ENCODE assay signal across 8 cellular contexts in genomic region chr12:65602579-65603295, GRCh38.
A peak's percentile ranks its signal among the peaks of the same experiment; 100 is the strongest.
DNase-seq lines count a peak whose midpoint lies in the region; ATAC-seq, FAIRE-seq and TF ChIP-seq lines count a peak whose summit lies in the region.

No MANE protein-coding gene starts in this region.

- peak overlapping the region in 1 of 4 donors; percentile 6 for H3K27ac ChIP-seq in pancreas

- peak; percentile 27 to 56 (median 45) for TF ChIP-seq CTCF in pancreas (IDR thresholded peaks at IDR 0.05)

- no peaks in the 10 kb centered on the region for H3K4me1 Mint-ChIP-seq in activated naive CD4-positive, alpha-beta T cell treated with anti-CD3 and anti-CD28 coated beads, Interleukin-2, amount 10 ng/mL, durations not matched to agents 7 days and 5 days

- H3K9me3 ChIP-seq in pancreas, result no peaks in the 10 kb centered on the region

- CTCF ChIA-PET in activated naive CD4-positive, alpha-beta T cell treated with anti-CD3 and anti-CD28 coated beads, Interleukin-2, amount 10 ng/mL, durations not matched to agents 7 days and 5 days (lab: Charles Lee), result interaction anchor here (0.6 to 1.6 kb wide), 14 partner anchors 9 to 635 kb away, joined by 3 to 6 read pairs (median 3); no protein-coding TSS in a partner anchor

- peak; percentile 95 for DNase-seq in DMS53 (lab: John Stamatoyannopoulos, UW)
- peak; percentile 92 for DNase-seq in H4 (ENCODE audit: low spot score)
- peak; percentile 88 for DNase-seq in NCI-H460 (ENCODE audit: extremely low read depth, low read depth)
- DNase-seq in activated naive CD4-positive, alpha-beta T cell treated with anti-CD3 and anti-CD28 coated beads, Interleukin-2, amount 10 ng/mL, durations not matched to agents 7 days and 5 days, result peak; percentile 51
- DNase-seq in head of caudate nucleus, result peak; percentile 48 to 89 (median 75)
- DNase-seq in pancreas, result peak in 5 of 6 donors; percentile 57 to 74 (median 68)
- DNase-seq in NCI-H187 (lab: John Stamatoyannopoulos, UW), result no peak
- no peak for DNase-seq in activated effector memory CD4-positive, alpha-beta T cell treated with anti-CD3 and anti-CD28 coated beads, Interleukin-2, amount 50 U/mL, for 16 hours

- H3K4me3 ChIP-seq in pancreas, result peak overlapping the region in 1 of 4 donors; percentile 5

- H3K4me1 ChIP-seq in pancreas, result peaks cover 0 to 6% (median 0%) of the 10 kb centered on the region in 3 donors

- H3K36me3 ChIP-seq in pancreas, result no peaks in the 10 kb centered on the region

- H3K27me3 Mint-ChIP-seq in activated naive CD4-positive, alpha-beta T cell treated with anti-CD3 and anti-CD28 coated beads, Interleukin-2, amount 10 ng/mL, durations not matched to agents 7 days and 5 days, result peaks cover 4% of the 10 kb centered on the region

- intact Hi-C loops in head of caudate nucleus (cut with DNase I), result no loop called here
- intact Hi-C loops in pancreas (cut with DNase I), result no loop called here

- H3K9me3 Mint-ChIP-seq in activated naive CD4-positive, alpha-beta T cell treated with anti-CD3 and anti-CD28 coated beads, Interleukin-2, amount 10 ng/mL, durations not matched to agents 7 days and 5 days, result no peaks in the 10 kb centered on the region

- peak; percentile 63 for FAIRE-seq in pancreas (lab: Jason Lieb, UNC)

- peak; percentile 91 to 96 (median 95) for ATAC-seq in pancreas

- H3K27me3 ChIP-seq in pancreas, result no peaks in the 10 kb centered on the region

- 6% methylated on average over 11 of the region's 11 CpGs for WGBS in pancreas, 2 donors

- no peak overlapping the region for H3K27ac Mint-ChIP-seq in activated naive CD4-positive, alpha-beta T cell treated with anti-CD3 and anti-CD28 coated beads, Interleukin-2, amount 10 ng/mL, durations not matched to agents 7 days and 5 days

- no peaks in the 10 kb centered on the region for H3K36me3 Mint-ChIP-seq in activated naive CD4-positive, alpha-beta T cell treated with anti-CD3 and anti-CD28 coated beads, Interleukin-2, amount 10 ng/mL, durations not matched to agents 7 days and 5 days

- no peak overlapping the region for H3K4me3 Mint-ChIP-seq in activated naive CD4-positive, alpha-beta T cell treated with anti-CD3 and anti-CD28 coated beads, Interleukin-2, amount 10 ng/mL, durations not matched to agents 7 days and 5 days

Comparison
In these comparisons a context has a peak if more than half of its experiments do, and no peak if none do; other contexts are left out.
1. DNase-seq: peak in DMS53 (single experiment), H4 (single experiment), NCI-H460 (single experiment), activated naive CD4-positive, alpha-beta T cell treated with anti-CD3 and anti-CD28 coated beads, Interleukin-2, amount 10 ng/mL, durations not matched to agents 7 days and 5 days (single experiment), head of caudate nucleus (42 of 42) and pancreas (5 of 6); none in NCI-H187 (0 of 2) and activated effector memory CD4-positive, alpha-beta T cell treated with anti-CD3 and anti-CD28 coated beads, Interleukin-2, amount 50 U/mL, for 16 hours (single experiment).